ENCODE assay signal across 8 cellular contexts in the genomic region with DNA sequence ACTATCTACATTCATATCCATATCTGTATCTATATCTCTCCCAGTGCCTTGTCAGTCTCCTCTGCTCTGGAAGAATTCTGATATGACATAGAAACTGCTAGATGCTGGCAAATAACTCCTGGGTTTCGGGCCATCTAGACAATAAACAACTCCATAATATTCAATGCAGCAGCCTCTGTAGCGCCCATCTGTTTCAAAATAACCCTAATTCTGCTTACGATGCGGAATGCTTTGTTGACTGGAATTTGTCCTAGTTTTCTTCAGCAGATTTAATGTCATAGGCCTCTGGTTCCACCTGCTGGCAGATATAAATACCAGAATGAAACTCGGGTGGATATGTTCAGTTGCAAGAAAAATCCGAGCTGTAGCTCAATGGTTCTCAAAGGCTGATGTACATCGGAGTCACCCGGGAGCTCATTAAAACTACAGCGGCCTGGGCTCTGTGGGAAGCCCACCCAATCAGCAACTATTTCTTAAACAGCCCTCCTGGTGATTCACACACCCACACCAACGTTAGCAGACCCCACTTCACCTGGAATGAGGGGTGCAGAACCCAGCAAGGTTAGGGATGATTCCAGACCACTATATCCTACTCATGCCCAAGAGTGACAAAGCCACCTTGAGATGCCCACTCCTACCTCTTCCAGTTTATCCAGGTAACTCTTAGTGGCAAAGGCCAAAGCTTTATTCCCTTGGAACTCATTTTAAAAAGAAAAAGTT.
DNase-seq lines count a peak whose midpoint lies in the region; ATAC-seq and TF ChIP-seq lines count a peak whose summit lies in the region.

No MANE protein-coding gene starts in this region.

- H3K9me3 ChIP-seq in gastroesophageal sphincter, result no peaks in the 10 kb centered on the region
- H3K9me3 ChIP-seq in ovary, result no peaks in the 10 kb centered on the region

- 9 to 17% methylated on average over 4 to 8 of the region's 10 CpGs for WGBS in gastroesophageal sphincter (ENCODE audit: low coverage in 1 of 2), 2 donors
- WGBS in ovary, 3 donors, result 5 to 8% (median 6%) methylated on average over 10 of the region's 10 CpGs

- TF ChIP-seq CTCF in AG04449 (IDR thresholded peaks at IDR 0.05; ENCODE audit: insufficient read depth, low read length, missing control alignments), result peak; percentile 45
- peak; percentile 47; the same call in 1 of the 2 replicates for TF ChIP-seq CTCF in GM12875 (IDR thresholded peaks at IDR 0.05; ENCODE audit: borderline replicate concordance, insufficient read depth, low read depth, low read length)
- TF ChIP-seq CTCF in WI38 (IDR thresholded peaks at IDR 0.05; ENCODE audit: low read depth, low read length), result peak; percentile 45; the same call in 1 of the 2 replicates
- peak; percentile 66 to 84 (median 79) for TF ChIP-seq CTCF in gastroesophageal sphincter (IDR thresholded peaks at IDR 0.05)
- TF ChIP-seq CTCF in ovary (IDR thresholded peaks at IDR 0.05), result peak; percentile 65 to 89 (median 67)

- CTCF ChIA-PET in AG04449 (lab: Yijun Ruan, JAX), result interaction anchor here (0.6 to 7.9 kb wide), 36 partner anchors 8 to 1324 kb away, joined by 3 to 117 read pairs (median 3); a partner anchor contains a TSS

- intact Hi-C loops in ovary (cut with DNase I), result loop anchor here in 3 of 4 donors (1.0 to 10.0 kb wide), 6 partner anchors 151 to 1316 kb away; a partner anchor contains a TSS

- H3K27ac ChIP-seq in gastroesophageal sphincter, result peak overlapping the region in 2 of 4 donors; percentile 9 to 48
- peak overlapping the region; percentile 23 to 64 for H3K27ac ChIP-seq in ovary

- peak; percentile 56 for DNase-seq in AG04449 (ENCODE audit: low read depth, low spot score)
- peak; percentile 29 for DNase-seq in NCI-H2029 treated with DMSO at 0.1 percent for 48 hours (lab: John Stamatoyannopoulos, UW)
- DNase-seq in ovary, result peak in 4 of 5 donors; percentile 44 to 77 (median 50)

- H3K36me3 ChIP-seq in gastroesophageal sphincter (no peaks in the 10 kb centered on the region), ovary (no peaks in the 10 kb centered on the region)

- H3K4me1 ChIP-seq in gastroesophageal sphincter (peaks cover 0 to 15% (median 0%) of the 10 kb centered on the region in 3 donors), ovary (ENCODE audit: insufficient read depth) (peaks cover 23% of the 10 kb centered on the region)

- H3K4me3 ChIP-seq in AG04449 (ENCODE audit: low read depth, low read length), result no peak overlapping the region
- no peak overlapping the region for H3K4me3 ChIP-seq in GM12875 (ENCODE audit: low read depth, low read length)
- H3K4me3 ChIP-seq in WI38 (ENCODE audit: low read depth, low read length), result no peak overlapping the region
- no peak overlapping the region for H3K4me3 ChIP-seq in gastroesophageal sphincter
- H3K4me3 ChIP-seq in ovary, result no peak overlapping the region

- ATAC-seq in HG02759 (IDR thresholded peaks at IDR 0.05; ENCODE audit: unreplicated experiment) (peak; percentile 28), gastroesophageal sphincter (peak; percentile 81), HG03571 (IDR thresholded peaks at IDR 0.05; ENCODE audit: unreplicated experiment) (no peak)

- H3K27me3 ChIP-seq in gastroesophageal sphincter, result no peaks in the 10 kb centered on the region
- no peaks in the 10 kb centered on the region for H3K27me3 ChIP-seq in ovary

- POLR2A ChIA-PET in AG04449 (lab: Yijun Ruan, JAX), result no interaction called here

- TF ChIP-seq POLR2A in gastroesophageal sphincter (IDR thresholded peaks at IDR 0.05) (no peak), ovary (IDR thresholded peaks at IDR 0.05) (no peak)

- TF ChIP-seq EP300 in gastroesophageal sphincter (IDR thresholded peaks at IDR 0.05) (no peak), ovary (IDR thresholded peaks at IDR 0.05) (no peak)
